In genomic region chr7:409344-410281, GRCh38 we compare ENCODE assay signal across 25 cellular contexts.
DNase-seq lines count a peak whose midpoint lies in the region; ATAC-seq, FAIRE-seq and TF ChIP-seq lines count a peak whose summit lies in the region.
"Had no signal": no experiment of that assay in that cellular context is flagged by ENCODE, and none has a peak within 500 bp of the region (broad histone marks: within the 10 kb centered on the region; RNA-seq: fewer than 3 reads in every experiment).

No MANE protein-coding gene starts in this region.

- H3K4me3 ChIP-seq in BLaER1 = peak overlapping the region; percentile 38
- no peak overlapping the region for H3K4me3 ChIP-seq in H1 (ENCODE audit: extremely low read depth in 1 of 4, insufficient read depth in 2 of 4, low read depth in 3 of 4, low read length in 4 of 4)
- H3K4me3 ChIP-seq in neuronal stem cell (ENCODE audit: low read length in 2 of 2) = no peak overlapping the region
- H3K4me3 ChIP-seq: body of pancreas, K562, MG63, stomach, tibial artery had no signal

- TF ChIP-seq RAD21 in H1 (IDR thresholded peaks at IDR 0.05 in 1 of 2, conservative IDR thresholded peaks at IDR 0.05 in 1 of 2; ENCODE audit: low read depth in 2 of 2, low read length in 2 of 2) = no peak

- WGBS in H1 (ENCODE audit: extremely low coverage in 1 of 2, insufficient coverage in 1 of 2, insufficient read length in 1 of 2, insufficient replicate concordance in 2 of 2, low coverage in 1 of 2, low lambda C conversion rate in 2 of 2, missing lambda C conversion rate in 1 of 2), 2 experiments = 86% methylated on average over 34 of the region's 34 CpGs; no CpG with 5 or more reads in 1 of the 2 experiments
- no CpG with 5 or more reads among the region's 34 CpGs for WGBS in neuronal stem cell (ENCODE audit: extremely low coverage in 2 of 2, insufficient read length in 2 of 2, insufficient replicate concordance in 1 of 2), 2 donors

- no peak for ATAC-seq in HG02623 (IDR thresholded peaks at IDR 0.05; ENCODE audit: unreplicated experiment)
- ATAC-seq: body of pancreas; CD8-positive, alpha-beta T cell; K562; naive thymus-derived CD4-positive, alpha-beta T cell had no signal

- H4K8ac ChIP-seq in H1 (ENCODE audit: extremely low read depth, insufficient read depth, low read length) (no peak overlapping the region; the same call in 1 of the 2 replicates), neuronal stem cell (ENCODE audit: low read depth, low read length) (peak overlapping the region; percentile 9)

- TF ChIP-seq EP300 in H1 (IDR thresholded peaks at IDR 0.05; ENCODE audit: borderline replicate concordance in 1 of 2, low read depth in 2 of 2, low read length in 2 of 2) = no peak

- no peak overlapping the region for H4K91ac ChIP-seq in H1 (replicated peaks; ENCODE audit: insufficient read length, low read length)
- no peak overlapping the region for H4K91ac ChIP-seq in neuronal stem cell (ENCODE audit: low read depth, low read length, poor library complexity)

- no peaks in the 10 kb centered on the region for H3K79me2 ChIP-seq in H1 (ENCODE audit: control insufficient read depth in 1 of 2, insufficient read depth in 2 of 2, low read length in 2 of 2)
- H3K79me2 ChIP-seq: parathyroid adenoma had no signal

- H3K27ac ChIP-seq in BLaER1 (peak overlapping the region; percentile 58; the same call in 1 of the 2 replicates), H1 (ENCODE audit: low read depth, low read length) (no peak overlapping the region), neuronal stem cell (replicated peaks; ENCODE audit: low read length) (no peak overlapping the region)
- H3K27ac ChIP-seq: body of pancreas, epithelial cell of prostate, parathyroid adenoma, stomach, tibial artery, VCaP had no signal

- H3K9me3 ChIP-seq in BLaER1 = no peaks in the 10 kb centered on the region
- no peaks in the 10 kb centered on the region for H3K9me3 ChIP-seq in H1 (ENCODE audit: insufficient read depth in 2 of 2, low read depth in 1 of 2, low read length in 1 of 2)
- no peaks in the 10 kb centered on the region for H3K9me3 ChIP-seq in neuronal stem cell (replicated peaks in 1 of 2; ENCODE audit: control insufficient read depth in 2 of 2, insufficient read depth in 1 of 2, low read depth in 1 of 2, low read length in 2 of 2)
- H3K9me3 ChIP-seq: body of pancreas, MG63, stomach, tibial artery had no signal

- H2BK15ac ChIP-seq in H1 (ENCODE audit: low read length) (no peak overlapping the region), neuronal stem cell (ENCODE audit: low read length) (peak overlapping the region; percentile 86)

- no peaks in the 10 kb centered on the region for H3K36me3 ChIP-seq in BLaER1
- no peaks in the 10 kb centered on the region for H3K36me3 ChIP-seq in H1 (ENCODE audit: control insufficient read depth in 2 of 4, insufficient read depth in 4 of 4, low read length in 3 of 4)
- H3K36me3 ChIP-seq in neuronal stem cell (replicated peaks in 1 of 2; ENCODE audit: control insufficient read depth in 2 of 2, insufficient read depth in 2 of 2, low read length in 2 of 2) = no peaks in the 10 kb centered on the region
- H3K36me3 ChIP-seq: MG63, stomach, tibial artery had no signal

- TF ChIP-seq POLR2A in H1 (IDR thresholded peaks at IDR 0.05; ENCODE audit: control extremely low read depth in 1 of 2, low read depth in 2 of 2, low read length in 2 of 2) = no peak

- no peak overlapping the region for H3K23ac ChIP-seq in H1 (ENCODE audit: insufficient read length)
- H3K23ac ChIP-seq in neuronal stem cell (ENCODE audit: low read depth, low read length, poor library complexity) = peak overlapping the region; percentile 80

- no peak overlapping the region; the same call in 1 of the 2 replicates for H3K18ac ChIP-seq in H1 (ENCODE audit: extremely low read depth, low read length)
- peak overlapping the region; percentile 89 for H3K18ac ChIP-seq in neuronal stem cell (ENCODE audit: low read length)

- TF ChIP-seq CTCF in H1 (IDR thresholded peaks at IDR 0.05; ENCODE audit: control extremely low read depth in 1 of 3, insufficient read depth in 1 of 3, low read depth in 1 of 3, low read length in 3 of 3) = no peak

- 0 out of 2 replicates have a peak overlapping the region, but pooled peaks have one; percentile 9 for H2BK12ac ChIP-seq in H1 (ENCODE audit: low read depth, low read length)
- H2BK12ac ChIP-seq in neuronal stem cell (ENCODE audit: low read length) = peak overlapping the region; percentile 97

- H3K27me3 ChIP-seq in BLaER1 (no peaks in the 10 kb centered on the region), H1 (replicated peaks in 1 of 4; ENCODE audit: control insufficient read depth in 3 of 4, extremely low read depth in 1 of 4, insufficient read depth in 3 of 4, low read length in 3 of 4) (no peaks in the 10 kb centered on the region; a peak in 1 of 7 replicates), neuronal stem cell (ENCODE audit: control insufficient read depth in 3 of 3, insufficient read depth in 3 of 3, low read depth in 1 of 3, low read length in 3 of 3) (peaks cover 0 to 27% (median 2%) of the 10 kb centered on the region in 3 experiments)
- H3K27me3 ChIP-seq: body of pancreas had no signal

- CTCF ChIA-PET in H1 (lab: Charles Lee; ENCODE audit: partially characterized antibody) = no interaction called here

- H3K14ac ChIP-seq in H1 (ENCODE audit: insufficient read length) = no peak overlapping the region
- peak overlapping the region; percentile 99 for H3K14ac ChIP-seq in neuronal stem cell (ENCODE audit: low read length)

- H3K4me1 ChIP-seq in BLaER1 (peaks cover 84% of the 10 kb centered on the region), H1 (replicated peaks in 1 of 4; ENCODE audit: control insufficient read depth in 3 of 4, insufficient read depth in 4 of 4, low read length in 3 of 4) (peaks cover 0 to 5% (median 1%) of the 10 kb centered on the region in 4 experiments; a peak in 3 of 7 replicates), neuronal stem cell (ENCODE audit: control insufficient read depth in 2 of 2, insufficient read depth in 1 of 2, low read depth in 1 of 2, low read length in 2 of 2) (peaks cover 0 to 10% of the 10 kb centered on the region in 2 donors)
- H3K4me1 ChIP-seq: body of pancreas, parathyroid adenoma, tibial artery had no signal

- H4K20me1 ChIP-seq in BLaER1 (no peaks in the 10 kb centered on the region), H1 (replicated peaks in 1 of 2; ENCODE audit: control insufficient read depth in 1 of 2, insufficient read depth in 2 of 2, low read length in 2 of 2) (peaks cover 0 to 2% of the 10 kb centered on the region in 2 experiments)

- peak overlapping the region; percentile 96 for H3K4ac ChIP-seq in H1 (replicated peaks; ENCODE audit: insufficient read length, low read depth, low read length)
- no peak overlapping the region for H3K4ac ChIP-seq in neuronal stem cell (ENCODE audit: low read length)

- no peak overlapping the region for H2AK5ac ChIP-seq in H1 (ENCODE audit: low read depth, low read length)
- H2AK5ac ChIP-seq in neuronal stem cell (ENCODE audit: low read depth, low read length) = peak overlapping the region; percentile 95

- POLR2A ChIA-PET in H1 (lab: Charles Lee; ENCODE audit: partially characterized antibody) = no interaction called here

- H3K79me1 ChIP-seq in H1 (ENCODE audit: low read depth, low read length) (no peaks in the 10 kb centered on the region), neuronal stem cell (ENCODE audit: low read depth, low read length) (no peaks in the 10 kb centered on the region)

- H4K5ac ChIP-seq in H1 (ENCODE audit: insufficient read length, low read depth, low read length) = no peak overlapping the region

- H2BK5ac ChIP-seq in H1 (ENCODE audit: low read depth, low read length) (no peak overlapping the region), neuronal stem cell (ENCODE audit: low read length) (peak overlapping the region; percentile 35)

- H3K9ac ChIP-seq in BLaER1 (peak overlapping the region; percentile 20), H1 (replicated peaks in 1 of 4; ENCODE audit: extremely low read depth in 1 of 4, low read depth in 3 of 4, low read length in 3 of 4) (no peak overlapping the region), neuronal stem cell (ENCODE audit: low read depth, low read length, poor library complexity) (no peak overlapping the region)
- H3K9ac ChIP-seq: parathyroid adenoma had no signal

- FAIRE-seq in H1 (lab: Jason Lieb, UNC) = no peak
- FAIRE-seq: G401.6, K562, RCC 7860 had no signal

- H3K4me2 ChIP-seq in BLaER1 = peak overlapping the region; percentile 92
- no peak overlapping the region for H3K4me2 ChIP-seq in H1 (ENCODE audit: insufficient read depth in 1 of 2, low read depth in 2 of 2, low read length in 2 of 2)
- H3K4me2 ChIP-seq in neuronal stem cell (ENCODE audit: insufficient read depth, low read length, poor library complexity, severe bottlenecking) = no peak overlapping the region

- H2BK120ac ChIP-seq in H1 (replicated peaks; ENCODE audit: low read depth, low read length) = no peak overlapping the region
- H2BK120ac ChIP-seq in neuronal stem cell (ENCODE audit: low read depth, low read length) = peak overlapping the region; percentile 4

- no peak overlapping the region for H2BK20ac ChIP-seq in H1 (ENCODE audit: low read length)

- H2AFZ ChIP-seq in H1 (ENCODE audit: low read length) = no peak overlapping the region
- no peak overlapping the region for H2AFZ ChIP-seq in neuronal stem cell (ENCODE audit: low read length)
- H2AFZ ChIP-seq: parathyroid adenoma had no signal

- H3K56ac ChIP-seq in H1 (replicated peaks; ENCODE audit: insufficient read length, low read depth, low read length) = no peak overlapping the region

- DNase-seq in DMS79 (lab: John Stamatoyannopoulos, UW) = peak; percentile 27
- no peak for DNase-seq in H1 (ENCODE audit: low read depth in 1 of 2, low spot score in 2 of 2)
- DNase-seq in neuronal stem cell (ENCODE audit: low spot score) = no peak
- DNase-seq in SHP77 (lab: John Stamatoyannopoulos, UW) = no peak
- no peak for DNase-seq in NCI-H2196 (lab: John Stamatoyannopoulos, UW; ENCODE audit: unreplicated experiment)
- DNase-seq: activated CD4-positive, alpha-beta T cell treated with anti-CD3 and anti-CD28 coated beads, Interleukin-2, amount 50 U/mL, for 48 hours; activated effector memory CD4-positive, alpha-beta T cell treated with Interleukin-2 at 50 U/mL for 16 hours; CD8-positive, alpha-beta T cell; DMS153; HFFc6; MG63; naive thymus-derived CD4-positive, alpha-beta T cell; NCI-H2107; NCI-H510A treated with DMSO at 0.1 percent for 48 hours had no signal

- H3K23me2 ChIP-seq in H1 (ENCODE audit: low read depth, low read length) = peaks cover 6% of the 10 kb centered on the region; the same call in 1 of the 2 replicates

TF ChIP-seq in H1, 55 proteins besides CTCF, POLR2A, EP300 and RAD21 (continues in another document):
- TF ChIP-seq POU5F1 (IDR thresholded peaks at IDR 0.05; ENCODE audit: low read depth, low read length) (no peak), CTBP2 (IDR thresholded peaks at IDR 0.05; ENCODE audit: borderline replicate concordance, insufficient read depth, insufficient read length, low read length) (no peak), KDM5A (IDR thresholded peaks at IDR 0.05; ENCODE audit: low read length) (no peak), SAP30 (IDR thresholded peaks at IDR 0.05; ENCODE audit: insufficient read depth, insufficient replicate concordance, low read length) (no peak)
